21 cellular contexts compared by ENCODE assay signal in the genomic region with DNA sequence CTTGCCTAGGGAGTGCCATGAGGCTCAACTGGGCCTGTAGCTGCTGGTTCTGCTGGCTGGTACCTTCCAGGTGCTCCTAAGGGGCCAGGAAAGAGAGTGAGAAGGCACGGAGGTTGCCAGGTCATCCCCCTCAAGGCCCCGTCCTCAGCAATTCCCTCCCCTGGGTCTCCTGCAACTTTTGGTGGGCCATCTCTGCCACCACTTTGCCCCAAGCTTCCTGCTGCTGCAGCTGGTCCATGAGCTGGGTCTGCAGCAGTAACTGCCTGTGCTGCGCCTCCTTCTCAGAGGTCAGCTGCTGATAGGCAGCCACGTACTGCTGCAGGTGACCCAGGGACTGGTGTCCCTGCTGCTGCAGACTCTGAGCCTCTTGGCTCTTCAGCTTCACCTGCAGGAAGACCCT.
"Had no signal": no experiment of that assay in that cellular context is flagged by ENCODE, and none has a peak within 500 bp of the region (broad histone marks: within the 10 kb centered on the region; RNA-seq: fewer than 3 reads in every experiment).

No MANE protein-coding gene starts in this region.

- H3K36me3 Mint-ChIP-seq: immature natural killer cell had no signal

- H3K36me3 ChIP-seq: esophagus muscularis mucosa, gastroesophageal sphincter, heart left ventricle, left lung, lower lobe of right lung had no signal

- ATAC-seq: foreskin keratinocyte, gastroesophageal sphincter, heart left ventricle, left colon, left lung, left ventricle myocardium superior, lower lobe of right lung had no signal

- H3K9me3 ChIP-seq: esophagus muscularis mucosa, gastroesophageal sphincter, heart left ventricle, left lung, lower lobe of right lung had no signal

- H3K27ac ChIP-seq: coronary artery, dorsolateral prefrontal cortex, esophagus muscularis mucosa, foreskin keratinocyte, gastroesophageal sphincter, heart left ventricle, hepatocyte, left lung, lower lobe of right lung had no signal

- DNase-seq: dermis blood vessel endothelial cell; dorsolateral prefrontal cortex; effector CD4-positive, alpha-beta T cell; effector memory CD4-positive, alpha-beta T cell; foreskin keratinocyte; heart left ventricle; hypothalamus; immature natural killer cell; islet precursor cell; kidney; kidney glomerular epithelial cell; left colon; left ventricle myocardium superior; lower lobe of right lung; mesenchymal stem cell; midbrain had no signal

- H3K27me3 ChIP-seq: esophagus muscularis mucosa, gastroesophageal sphincter, heart left ventricle, hepatocyte, left lung had no signal

- H3K4me1 Mint-ChIP-seq: immature natural killer cell had no signal

- H3K9me3 Mint-ChIP-seq: immature natural killer cell had no signal

- H3K4me3 Mint-ChIP-seq: immature natural killer cell had no signal

- H3K4me3 ChIP-seq: coronary artery, dorsolateral prefrontal cortex, esophagus muscularis mucosa, gastroesophageal sphincter, heart left ventricle, hepatocyte, left lung, lower lobe of right lung had no signal

- H3K4me1 ChIP-seq: foreskin keratinocyte, gastroesophageal sphincter, left lung, lower lobe of right lung had no signal
